ENCODE assay signal across 15 cellular contexts in genomic region chr15:60073441-60073840, GRCh38.
A peak's percentile ranks its signal among the peaks of the same experiment; 100 is the strongest.
DNase-seq lines count a peak whose midpoint lies in the region; ATAC-seq and TF ChIP-seq lines count a peak whose summit lies in the region.
"Had no signal": no experiment of that assay in that cellular context is flagged by ENCODE, and none has a peak within 500 bp of the region (broad histone marks: within the 10 kb centered on the region; RNA-seq: fewer than 3 reads in every experiment).

No MANE protein-coding gene starts in this region.

- H3K9me3 ChIP-seq in Panc1 (ENCODE audit: control insufficient read depth, insufficient read depth, low read depth, low read length), result no peaks in the 10 kb centered on the region
- peaks cover 0 to 8% (median 6%) of the 10 kb centered on the region in 4 donors for H3K9me3 ChIP-seq in esophagus muscularis mucosa
- H3K9me3 ChIP-seq: A549, Caco-2, HAP-1 had no signal

- H3K4me3 Mint-ChIP-seq in activated T-cell treated with anti-CD3 and anti-CD28 coated beads, Interleukin-2, amount 50 U/mL, for 72 hours, result peak overlapping the region in 1 of 2 donors; percentile 39
- peak overlapping the region; percentile 37 for H3K4me3 Mint-ChIP-seq in nephron progenitor cell
- H3K4me3 Mint-ChIP-seq: CD4-positive, alpha-beta T cell had no signal

- H3K36me3 ChIP-seq in Panc1 (ENCODE audit: control insufficient read depth, insufficient read depth, low read length) (no peaks in the 10 kb centered on the region), esophagus muscularis mucosa (no peaks in the 10 kb centered on the region)
- H3K36me3 ChIP-seq: HAP-1 had no signal

- H3K4me3 ChIP-seq in Panc1 (ENCODE audit: low read depth in 2 of 2, low read length in 2 of 2), result no peak overlapping the region
- no peak overlapping the region for H3K4me3 ChIP-seq in esophagus muscularis mucosa
- H3K4me3 ChIP-seq: A549, HAP-1 had no signal

- POLR2A ChIA-PET in Panc1 (lab: Charles Lee), result no interaction called here

- CTCF ChIA-PET in Panc1 (lab: Charles Lee), result no interaction called here

- TF ChIP-seq CTCF in Panc1 (IDR thresholded peaks at IDR 0.05) (no peak), nephron progenitor cell (IDR thresholded peaks at IDR 0.05) (no peak), esophagus muscularis mucosa (IDR thresholded peaks at IDR 0.05) (no peak)

- TF ChIP-seq EP300 in esophagus muscularis mucosa (IDR thresholded peaks at IDR 0.05), result no peak

- no TSS peak for BruUV-seq in Panc1 (replicated peaks; lab: Mats Ljungman, UMichigan)

- H3K9me3 Mint-ChIP-seq in activated T-cell treated with anti-CD3 and anti-CD28 coated beads, Interleukin-2, amount 50 U/mL, for 72 hours, result peaks cover 3 to 6% of the 10 kb centered on the region in 2 donors
- no peaks in the 10 kb centered on the region for H3K9me3 Mint-ChIP-seq in nephron progenitor cell
- H3K9me3 Mint-ChIP-seq: CD4-positive, alpha-beta T cell had no signal

- DNase-seq in activated T-cell treated with anti-CD3 and anti-CD28 coated beads, Interleukin-2, amount 50 U/mL, for 72 hours, result no peak
- DNase-seq in activated T-cell treated with anti-CD3 and anti-CD28 coated beads, Interleukin-2, amount 50 U/mL, for 48 hours, result no peak
- DNase-seq in Panc1 (ENCODE audit: low read depth, low spot score) (no peak), nephron progenitor cell (no peak), NCI-H2081 treated with DMSO at 0.1 percent for 48 hours (lab: John Stamatoyannopoulos, UW) (no peak), esophagus muscularis mucosa (ENCODE audit: extremely low spot score) (no peak)
- DNase-seq: AML-193; Caco-2; CD4-positive, alpha-beta T cell; IMR-90 had no signal

- 85% methylated on average over 3 of the region's 3 CpGs for WGBS in esophagus muscularis mucosa

- H3K27me3 ChIP-seq in Panc1 (ENCODE audit: control insufficient read depth, insufficient read depth, low read length) (no peaks in the 10 kb centered on the region), esophagus muscularis mucosa (peaks cover 0 to 4% (median 0%) of the 10 kb centered on the region in 4 donors)

- peak overlapping the region; percentile 24 for H3K27ac Mint-ChIP-seq in activated T-cell treated with anti-CD3 and anti-CD28 coated beads, Interleukin-2, amount 50 U/mL, for 72 hours
- H3K27ac Mint-ChIP-seq in nephron progenitor cell, result peak overlapping the region; percentile 93
- H3K27ac Mint-ChIP-seq: CD4-positive, alpha-beta T cell had no signal

- ATAC-seq in activated T-cell treated with anti-CD3 and anti-CD28 coated beads, Interleukin-2, amount 50 U/mL, for 72 hours (replicated peaks in 1 of 2), result no peak
- ATAC-seq in Panc1, result no peak
- no peak for ATAC-seq in HG02623 (IDR thresholded peaks at IDR 0.05; ENCODE audit: unreplicated experiment)
- ATAC-seq: A549 had no signal

- H3K27me3 Mint-ChIP-seq in activated T-cell treated with anti-CD3 and anti-CD28 coated beads, Interleukin-2, amount 50 U/mL, for 72 hours (ENCODE audit: low read depth), result no peaks in the 10 kb centered on the region
- peaks cover 3% of the 10 kb centered on the region for H3K27me3 Mint-ChIP-seq in nephron progenitor cell (ENCODE audit: low read depth, poor library complexity)

- TF ChIP-seq POLR2A in esophagus muscularis mucosa (IDR thresholded peaks at IDR 0.05; ENCODE audit: low read depth), result no peak

- intact Hi-C loops in Panc1 (cut with micrococcal nuclease; ENCODE audit: unreplicated experiment), result loop anchor here (10.0 kb wide), 1 partner anchor 159 kb away; no protein-coding TSS in a partner anchor
- intact Hi-C loops in esophagus muscularis mucosa (cut with DNase I), result no loop called here

- H3K27ac ChIP-seq in Panc1 (ENCODE audit: low read length) (0 out of 2 replicates have a peak overlapping the region, but pooled peaks have one; percentile 25), esophagus muscularis mucosa (replicated peaks in 1 of 4) (no peak overlapping the region)
- H3K27ac ChIP-seq: 22Rv1, A549, C4-2B had no signal

- H3K36me3 Mint-ChIP-seq in activated T-cell treated with anti-CD3 and anti-CD28 coated beads, Interleukin-2, amount 50 U/mL, for 72 hours (ENCODE audit: insufficient read depth in 2 of 2), result peaks cover 4 to 8% of the 10 kb centered on the region in 2 donors
- H3K36me3 Mint-ChIP-seq in nephron progenitor cell (ENCODE audit: low read depth), result no peaks in the 10 kb centered on the region

- H3K4me1 ChIP-seq in Panc1 (ENCODE audit: control insufficient read depth, insufficient read depth, low read length), result peaks cover 14% of the 10 kb centered on the region; the same call in 1 of the 2 replicates
- H3K4me1 ChIP-seq in esophagus muscularis mucosa, result no peaks in the 10 kb centered on the region
- H3K4me1 ChIP-seq: Caco-2, HAP-1 had no signal

- peaks cover 54% of the 10 kb centered on the region for H3K4me1 Mint-ChIP-seq in activated T-cell treated with anti-CD3 and anti-CD28 coated beads, Interleukin-2, amount 50 U/mL, for 72 hours (ENCODE audit: low read depth)
- peaks cover 85% of the 10 kb centered on the region for H3K4me1 Mint-ChIP-seq in nephron progenitor cell

- in situ Hi-C loops in Panc1 (cut with HindIII; ENCODE audit: low pct_unique_long_range_greater_than_20kb, low sequenced_read_pairs), result no loop called here
